ENCODE assay signal across 13 cellular contexts in genomic region chr1:111602974-111603373, GRCh38. TPM values are rescaled to one million over a fixed set of nuclear protein-coding genes. Genes with fewer than 3 reads are reported as not detected.
DNase-seq lines count a peak whose midpoint lies in the region; ATAC-seq, FAIRE-seq and TF ChIP-seq lines count a peak whose summit lies in the region.
"Had no signal": no experiment of that assay in that cellular context is flagged by ENCODE, and none has a peak within 500 bp of the region (broad histone marks: within the 10 kb centered on the region; RNA-seq: fewer than 3 reads in every experiment).

No MANE protein-coding gene starts in this region.

- peak; percentile 70 for DNase-seq in activated CD8-positive, alpha-beta memory T cell treated with anti-CD3 and anti-CD28 coated beads, Interleukin-2, amount 50 U/mL, for 48 hours
- DNase-seq in activated CD8-positive, alpha-beta memory T cell treated with anti-CD3 and anti-CD28 coated beads, Interleukin-2, amount 50 U/mL, for 4 hours = no peak
- DNase-seq in GM12878 (ENCODE audit: low read depth, low spot score) (no peak), inferior parietal cortex (ENCODE audit: extremely low spot score) (no peak), lower leg skin (ENCODE audit: low spot score in 2 of 2) (no peak), putamen (ENCODE audit: low spot score) (no peak)
- no peak for DNase-seq in stimulated activated naive B cell treated with anti-CD40 and anti-IgM and Interleukin-4, amounts not matched to agents 10 μg/mL and 1 μg/mL and 100 μg/mL, for 72 hours
- DNase-seq: caudate nucleus, NCI-H345, T1000, upper lobe of right lung had no signal

- H3K4me3 ChIP-seq in SU-DHL-6 (ENCODE audit: insufficient read depth, low read length, poor library complexity, severe bottlenecking) (no peak overlapping the region), GM12878 (peak overlapping the region; percentile 25; the same call in 1 of the 2 replicates), lower leg skin (ENCODE audit: low read depth, poor library complexity, severe bottlenecking) (no peak overlapping the region)
- H3K4me3 ChIP-seq: upper lobe of right lung had no signal

- no peaks in the 10 kb centered on the region for H3K27me3 Mint-ChIP-seq in stimulated activated naive B cell treated with anti-CD40 and anti-IgM and Interleukin-4, amounts not matched to agents 10 μg/mL and 1 μg/mL and 100 μg/mL, for 72 hours

- peak in 1 of 2 experiments; percentile 33; a peak in 1 of 4 replicates for TF ChIP-seq EP300 in GM12878 (IDR thresholded peaks at IDR 0.05; ENCODE audit: borderline replicate concordance in 1 of 2, control insufficient read depth in 1 of 2, low read depth in 2 of 2, low read length in 2 of 2)

- FAIRE-seq in GM12878 (lab: Jason Lieb, UNC) = no peak

- peak; percentile 29 for ATAC-seq in GM12878
- peak; percentile 10 to 28 for ATAC-seq in stimulated activated naive B cell treated with anti-CD40 and anti-IgM and Interleukin-4, amounts not matched to agents 10 μg/mL and 1 μg/mL and 100 μg/mL, for 72 hours (replicated peaks)
- ATAC-seq: upper lobe of right lung had no signal

- 2% methylated on average over 4 of the region's 4 CpGs for WGBS in GM12878 (ENCODE audit: insufficient coverage, insufficient replicate concordance, low lambda C conversion rate, missing lambda C conversion rate)
- WGBS in lower leg skin, 2 donors = 86 to 91% methylated on average over 4 of the region's 4 CpGs

- peaks cover 31 to 42% of the 10 kb centered on the region in 2 donors for H3K36me3 Mint-ChIP-seq in stimulated activated naive B cell treated with anti-CD40 and anti-IgM and Interleukin-4, amounts not matched to agents 10 μg/mL and 1 μg/mL and 100 μg/mL, for 72 hours

- H3K9me3 ChIP-seq in SU-DHL-6 (ENCODE audit: insufficient read depth, low read length) = no peaks in the 10 kb centered on the region
- H3K9me3 ChIP-seq in GM12878 (replicated peaks; ENCODE audit: control insufficient read depth, insufficient read depth, low read length) = no peaks in the 10 kb centered on the region
- H3K9me3 ChIP-seq: upper lobe of right lung had no signal

- H3K27ac ChIP-seq in SU-DHL-6 (ENCODE audit: low read depth, low read length) (peak overlapping the region; percentile 87), GM12878 (ENCODE audit: control insufficient read depth, insufficient read depth) (peak overlapping the region; percentile 98)
- H3K27ac ChIP-seq: HL-60, upper lobe of right lung had no signal

- H3K27me3 ChIP-seq in SU-DHL-6 (ENCODE audit: low read length) (no peaks in the 10 kb centered on the region), GM12878 (replicated peaks in 1 of 2; ENCODE audit: control insufficient read depth in 2 of 2, insufficient read depth in 2 of 2, low read length in 1 of 2) (no peaks in the 10 kb centered on the region)
- H3K27me3 ChIP-seq: upper lobe of right lung had no signal

- no peaks in the 10 kb centered on the region for H3K36me3 ChIP-seq in SU-DHL-6 (ENCODE audit: low read length)
- H3K36me3 ChIP-seq in GM12878 (ENCODE audit: control insufficient read depth in 2 of 2, insufficient read depth in 2 of 2, low read length in 1 of 2) = no peaks in the 10 kb centered on the region
- H3K36me3 ChIP-seq: upper lobe of right lung had no signal

- intact Hi-C loops in GM12878 (cut with micrococcal nuclease; ENCODE audit: unreplicated experiment) (loop anchor here (5.0 to 10.0 kb wide), 3 partner anchors 401 to 1266 kb away; partner anchors contain the start of genes DENND2D and RBM15), lower leg skin (cut with DNase I; ENCODE audit: low total_unique reads) (no loop called here)

- H4K20me1 ChIP-seq in SU-DHL-6 (ENCODE audit: low read depth, low read length) = no peaks in the 10 kb centered on the region
- no peaks in the 10 kb centered on the region for H4K20me1 ChIP-seq in GM12878 (ENCODE audit: control insufficient read depth, insufficient read depth)

- RAD21 ChIA-PET in GM12878 (lab: Charles Lee; ENCODE audit: unreplicated experiment) = interaction anchor here (1.0 to 8.4 kb wide), 16 partner anchors 8 to 384 kb away, joined by 3 to 120 read pairs (median 6); partner anchors contain the start of gene RAP1A

- H3K4me3 Mint-ChIP-seq in stimulated activated naive B cell treated with anti-CD40 and anti-IgM and Interleukin-4, amounts not matched to agents 10 μg/mL and 1 μg/mL and 100 μg/mL, for 72 hours = peak overlapping the region; percentile 66 to 78

- CTCF ChIA-PET in GM12878 (lab: Yijun Ruan, JAX) = interaction anchor here (0.6 to 9.9 kb wide), 11 partner anchors 11 to 203 kb away, joined by 3 to 143 read pairs (median 5); partner anchors contain the start of gene RAP1A

- H3K9me3 Mint-ChIP-seq in stimulated activated naive B cell treated with anti-CD40 and anti-IgM and Interleukin-4, amounts not matched to agents 10 μg/mL and 1 μg/mL and 100 μg/mL, for 72 hours = peaks cover 0 to 3% of the 10 kb centered on the region in 2 donors

- peak; percentile 21; the same call in 1 of the 2 replicates for TF ChIP-seq RAD21 in GM12878 (IDR thresholded peaks at IDR 0.05; ENCODE audit: insufficient read depth, low read depth, low read length)

- no peaks in the 10 kb centered on the region for H3K9me2 ChIP-seq in SU-DHL-6 (replicated peaks; ENCODE audit: insufficient read depth, low read length)

- no peak overlapping the region for H2AFZ ChIP-seq in SU-DHL-6 (ENCODE audit: low read depth, low read length, severe bottlenecking)
- H2AFZ ChIP-seq in GM12878 (ENCODE audit: control insufficient read depth, low read depth, low read length) = peak overlapping the region; percentile 71

- BruUV-seq in GM12878 (replicated peaks; lab: Mats Ljungman, UMichigan) = no TSS peak

- H3K9ac ChIP-seq in SU-DHL-6 (ENCODE audit: low read length) (peak overlapping the region; percentile 30; the same call in 1 of the 2 replicates), GM12878 (ENCODE audit: control insufficient read depth, insufficient read depth, low read length) (peak overlapping the region; percentile 72)

- SMC1A ChIA-PET in GM12878 (lab: Charles Lee; ENCODE audit: uncharacterized antibody, unreplicated experiment) = interaction anchor here (0.6 to 9.9 kb wide), 21 partner anchors 8 to 387 kb away, joined by 3 to 317 read pairs (median 4); partner anchors contain the start of genes DDX20 and RAP1A

- no peak for TF ChIP-seq CTCF in SU-DHL-6 (IDR thresholded peaks at IDR 0.05; ENCODE audit: insufficient read depth, low read length, poor library complexity, severe bottlenecking)
- no peak for TF ChIP-seq CTCF in GM12878 (IDR thresholded peaks at IDR 0.05 in 2 of 3, conservative IDR thresholded peaks at IDR 0.05 in 1 of 3; ENCODE audit: control insufficient read depth in 2 of 3, extremely low read depth in 1 of 3, insufficient read depth in 1 of 3, low read depth in 3 of 3, low read length in 3 of 3)
- no peak for TF ChIP-seq CTCF in lower leg skin (IDR thresholded peaks at IDR 0.05)

- peak overlapping the region; percentile 69 for H3K4me2 ChIP-seq in SU-DHL-6 (ENCODE audit: low read depth, low read length, poor library complexity, severe bottlenecking)
- peak overlapping the region; percentile 77 for H3K4me2 ChIP-seq in GM12878 (ENCODE audit: control insufficient read depth, insufficient read depth)

- POLR2A ChIA-PET in GM12878 (lab: Charles Lee) = interaction anchor here (0.6 to 9.9 kb wide), 9 partner anchors 9 to 95 kb away, joined by 3 to 242 read pairs (median 4); partner anchors contain the start of gene RAP1A

- H3K27ac Mint-ChIP-seq in stimulated activated naive B cell treated with anti-CD40 and anti-IgM and Interleukin-4, amounts not matched to agents 10 μg/mL and 1 μg/mL and 100 μg/mL, for 72 hours = peak overlapping the region; percentile 100

- H3K4me1 Mint-ChIP-seq in stimulated activated naive B cell treated with anti-CD40 and anti-IgM and Interleukin-4, amounts not matched to agents 10 μg/mL and 1 μg/mL and 100 μg/mL, for 72 hours = peaks cover 57 to 80% of the 10 kb centered on the region in 2 donors

- H3F3A ChIP-seq in SU-DHL-6 (ENCODE audit: insufficient read depth) = peaks cover 34% of the 10 kb centered on the region

- peaks cover 64% of the 10 kb centered on the region for H3K4me1 ChIP-seq in GM12878 (ENCODE audit: control insufficient read depth, insufficient read depth, low read length)

- H3K79me2 ChIP-seq in SU-DHL-6 (ENCODE audit: insufficient read depth, low read length) (no peaks in the 10 kb centered on the region), GM12878 (ENCODE audit: control insufficient read depth, insufficient read depth, low read length) (peaks cover 11% of the 10 kb centered on the region)

- in situ Hi-C loops in GM12878 (cut with MboI) = no loop called here

- peak; percentile 53 for TF ChIP-seq POLR2A in GM12878 (IDR thresholded peaks at IDR 0.05; ENCODE audit: low read depth, low read length)
- TF ChIP-seq POLR2A in lower leg skin (IDR thresholded peaks at IDR 0.05) = no peak

TF ChIP-seq in GM12878, 131 proteins besides CTCF, POLR2A, EP300 and RAD21 (continues in another document):
- TF ChIP-seq MXI1 (IDR thresholded peaks at IDR 0.05; ENCODE audit: low read depth, low read length) (no peak), POU2F2 (IDR thresholded peaks at IDR 0.05; ENCODE audit: borderline replicate concordance, low read depth, low read length) (0 out of 3 replicates have a peak, but pooled peaks have one; percentile 34), SREBF2 (IDR thresholded peaks at IDR 0.05; ENCODE audit: low read length) (no peak), ATF7 (IDR thresholded peaks at IDR 0.05; ENCODE audit: low read depth) (no peak), RELA (IDR thresholded peaks at IDR 0.05; ENCODE audit: borderline replicate concordance, partially characterized antibody) (no peak), IRF4 (IDR thresholded peaks at IDR 0.05; ENCODE audit: low read depth, low read length) (peak; percentile 73), ZNF274 (IDR thresholded peaks at IDR 0.05; ENCODE audit: insufficient read depth, insufficient read length) (no peak)

RNA-seq across cellular contexts. Expression of gene RAP1A, which starts 16.6 kb away (rescaled TPM):
- 52.4 and 56.6 TPM in 2 replicates for total RNA-seq in GM12878 (2013; cell fraction: nucleolus; rRNA removed)
- total RNA-seq in GM12878 (2014; rRNA removed) (41.6 and 53.4 TPM in 2 replicates), GM12878 (2014; rRNA removed; fragmentation: Illumina TruSeq; extraction: Trizol) (38.4 and 42.2 TPM in 2 replicates), GM12878 (2021) (141 TPM in 2 replicates), lower leg skin (10 to 100 TPM; 25.5 to 33.8 (median 31.0) TPM)
- polyA plus RNA-seq in GM12878 (2011; ENCODE audit: low read depth) = 81.1 TPM
- polyA plus RNA-seq in GM12878 (2011; rRNA removed) (141 and 206 TPM in 2 replicates), GM12878 (2014; fragmentation: Illumina TruSeq; extraction: Trizol) (213 and 259 TPM in 2 replicates), GM12878 (2014; fragmentation: Nextera tagmentation; extraction: Ambion mirVana) (10 to 100 TPM; 71.8 to 93.7 TPM), GM12878 (2014; rRNA removed) (86.4 and 106 TPM in 2 replicates), GM12878 (2016; fragmentation: Nextera tagmentation; extraction: Ambion mirVana) (10 to 100 TPM; 76.7 to 78.4 TPM)
- 43.4 and 49.4 TPM in 2 replicates for polyA plus RNA-seq in GM12878 (2011; cell fraction: cytosol; rRNA removed)
- polyA plus RNA-seq in GM12878 (2011; cell fraction: nucleus; rRNA removed) = 31.2 and 34.0 TPM in 2 replicates
- 144 and 163 TPM in 2 replicates for polyA plus RNA-seq in GM12878 (2012)
- 29.2 and 61.7 TPM in 2 replicates for polyA minus RNA-seq in GM12878 (2011; rRNA and poly(A)+ RNA removed)
- polyA minus RNA-seq in GM12878 (2011; cell fraction: cytosol; rRNA and poly(A)+ RNA removed) = 20.2 and 26.1 TPM in 2 replicates
- polyA minus RNA-seq in GM12878 (2011; cell fraction: nucleus; rRNA and poly(A)+ RNA removed) = 10.6 and 17.6 TPM in 2 replicates
